16 cellular contexts compared by ENCODE assay signal in genomic region chr3:149417174-149417573, GRCh38. TPM values are rescaled to one million over a fixed set of nuclear protein-coding genes. Genes with fewer than 3 reads are reported as not detected.
A peak's percentile ranks its signal among the peaks of the same experiment; 100 is the strongest.
DNase-seq lines count a peak whose midpoint lies in the region; ATAC-seq, FAIRE-seq and TF ChIP-seq lines count a peak whose summit lies in the region.
"Had no signal": no experiment of that assay in that cellular context is flagged by ENCODE, and none has a peak within 500 bp of the region (broad histone marks: within the 10 kb centered on the region; RNA-seq: fewer than 3 reads in every experiment).

No MANE protein-coding gene starts in this region.

- no peaks in the 10 kb centered on the region for H3K27me3 ChIP-seq in GM12878 (replicated peaks in 1 of 2; ENCODE audit: control insufficient read depth in 2 of 2, insufficient read depth in 2 of 2, low read length in 1 of 2)

- H3K27ac Mint-ChIP-seq in activated CD8-positive, alpha-beta T cell treated with anti-CD3 and anti-CD28 coated beads, Interleukin-2, amount 10 ng/mL, durations not matched to agents 7 days and 5 days, result no peak overlapping the region
- H3K27ac Mint-ChIP-seq: activated T-helper 1 cell treated with anti-CD3 and anti-CD28 coated beads, Interleukin-12 subunit alpha, Interleukin-12 subunit beta, Interleukin-2, Interleukin-4 antibody, amounts not matched to agents 30 ng/mL and 10 ng/mL and 1 ng/mL, durations not matched to agents 14 hours and 24 hours and 36 hours; CD8-positive, alpha-beta memory T cell had no signal

- no peaks in the 10 kb centered on the region for H3K79me2 ChIP-seq in GM12878 (ENCODE audit: control insufficient read depth, insufficient read depth, low read length)

- H3K4me2 ChIP-seq in GM12878 (ENCODE audit: control insufficient read depth, insufficient read depth), result no peak overlapping the region

- no peaks in the 10 kb centered on the region for H3K4me1 ChIP-seq in GM12878 (ENCODE audit: control insufficient read depth, insufficient read depth, low read length)

- H3K36me3 ChIP-seq in GM12878 (ENCODE audit: control insufficient read depth in 2 of 2, insufficient read depth in 2 of 2, low read length in 1 of 2), result no peaks in the 10 kb centered on the region

- CTCF ChIA-PET in GM12878 (lab: Yijun Ruan, JAX), result interaction anchor here (0.6 to 1.7 kb wide), 3 partner anchors 12 to 64 kb away, joined by 3 to 5 read pairs (median 5); no protein-coding TSS in a partner anchor
- CTCF ChIA-PET in activated CD8-positive, alpha-beta T cell treated with anti-CD3 and anti-CD28 coated beads, Interleukin-2, amount 10 ng/mL, durations not matched to agents 7 days and 5 days (lab: Charles Lee), result no interaction called here

- no peak overlapping the region for H2AFZ ChIP-seq in GM12878 (ENCODE audit: control insufficient read depth, low read depth, low read length)

- no peak for TF ChIP-seq POLR2A in GM12878 (IDR thresholded peaks at IDR 0.05; ENCODE audit: low read depth, low read length)

- H3K27me3 Mint-ChIP-seq in activated CD8-positive, alpha-beta T cell treated with anti-CD3 and anti-CD28 coated beads, Interleukin-2, amount 10 ng/mL, durations not matched to agents 7 days and 5 days (ENCODE audit: low read depth), result peaks cover 5% of the 10 kb centered on the region

- FAIRE-seq in GM12878 (lab: Jason Lieb, UNC), result no peak
- FAIRE-seq: HTR-8/SVneo had no signal

- no peak overlapping the region for H3K27ac ChIP-seq in GM12878 (ENCODE audit: control insufficient read depth, insufficient read depth)

- H3K9ac ChIP-seq in GM12878 (ENCODE audit: control insufficient read depth, insufficient read depth, low read length), result no peak overlapping the region

- POLR2A ChIA-PET in GM12878 (lab: Charles Lee), result interaction anchor here (1.0 kb wide), 1 partner anchor 31 kb away, joined by 4 read pairs; no protein-coding TSS in a partner anchor
- POLR2A ChIA-PET in activated CD8-positive, alpha-beta T cell treated with anti-CD3 and anti-CD28 coated beads, Interleukin-2, amount 10 ng/mL, durations not matched to agents 7 days and 5 days (lab: Charles Lee), result no interaction called here

- no TSS peak for BruUV-seq in GM12878 (replicated peaks; lab: Mats Ljungman, UMichigan)

- no peak for TF ChIP-seq RAD21 in GM12878 (IDR thresholded peaks at IDR 0.05; ENCODE audit: insufficient read depth, low read depth, low read length)

- ATAC-seq in GM18858 (IDR thresholded peaks at IDR 0.05; ENCODE audit: unreplicated experiment) (peak; percentile 92), GM21526 (IDR thresholded peaks at IDR 0.05; ENCODE audit: low FRiP score, unreplicated experiment) (peak; percentile 75), HG03095 (IDR thresholded peaks at IDR 0.05; ENCODE audit: unreplicated experiment) (peak; percentile 82), GM12878 (peak; percentile 85), SK-N-SH treated with all-trans-retinoic acid at 6 μM for 48 hours (no peak)
- ATAC-seq in activated CD8-positive, alpha-beta T cell treated with anti-CD3 and anti-CD28 coated beads, Interleukin-2, amount 10 ng/mL, durations not matched to agents 7 days and 5 days, result no peak

- WGBS in GM12878 (ENCODE audit: insufficient coverage, insufficient replicate concordance, low lambda C conversion rate, missing lambda C conversion rate), result 0% methylated on average over 3 of the region's 3 CpGs

- H3K36me3 Mint-ChIP-seq in activated CD8-positive, alpha-beta T cell treated with anti-CD3 and anti-CD28 coated beads, Interleukin-2, amount 10 ng/mL, durations not matched to agents 7 days and 5 days (ENCODE audit: low read depth), result no peaks in the 10 kb centered on the region

- H3K4me3 ChIP-seq in GM12878, result no peak overlapping the region
- H3K4me3 ChIP-seq: lung had no signal

- no peak for TF ChIP-seq CTCF in GM12878 (IDR thresholded peaks at IDR 0.05 in 2 of 3, conservative IDR thresholded peaks at IDR 0.05 in 1 of 3; ENCODE audit: control insufficient read depth in 2 of 3, extremely low read depth in 1 of 3, insufficient read depth in 1 of 3, low read depth in 3 of 3, low read length in 3 of 3)

- peak; percentile 66 to 67; a peak in 1 of 4 replicates for TF ChIP-seq EP300 in GM12878 (IDR thresholded peaks at IDR 0.05; ENCODE audit: borderline replicate concordance in 1 of 2, control insufficient read depth in 1 of 2, low read depth in 2 of 2, low read length in 2 of 2)

- no peaks in the 10 kb centered on the region for H4K20me1 ChIP-seq in GM12878 (ENCODE audit: control insufficient read depth, insufficient read depth)

- H3K4me1 Mint-ChIP-seq in activated CD8-positive, alpha-beta T cell treated with anti-CD3 and anti-CD28 coated beads, Interleukin-2, amount 10 ng/mL, durations not matched to agents 7 days and 5 days (ENCODE audit: low read depth), result no peaks in the 10 kb centered on the region

- SMC1A ChIA-PET in GM12878 (lab: Charles Lee; ENCODE audit: uncharacterized antibody, unreplicated experiment), result interaction anchor here (0.6 to 2.6 kb wide), 8 partner anchors 11 to 153 kb away, joined by 3 to 14 read pairs (median 3); no protein-coding TSS in a partner anchor

- RAD21 ChIA-PET in GM12878 (lab: Charles Lee; ENCODE audit: unreplicated experiment), result interaction anchor here (1.1 to 1.2 kb wide), 2 partner anchors 26 to 58 kb away, joined by 3 to 7 read pairs; partner anchors contain the start of gene TM4SF4

- intact Hi-C loops in GM12878 (cut with micrococcal nuclease; ENCODE audit: unreplicated experiment), result no loop called here
- intact Hi-C loops in posterior cingulate gyrus (cut with DNase I), result no loop called here

- no peaks in the 10 kb centered on the region for H3K9me3 Mint-ChIP-seq in activated CD8-positive, alpha-beta T cell treated with anti-CD3 and anti-CD28 coated beads, Interleukin-2, amount 10 ng/mL, durations not matched to agents 7 days and 5 days (ENCODE audit: insufficient read depth)
- H3K9me3 Mint-ChIP-seq: CD8-positive, alpha-beta memory T cell had no signal

- DNase-seq in GM12878 (ENCODE audit: low read depth, low spot score) (peak; percentile 58), posterior cingulate gyrus (no peak), hepatic stellate cell (ENCODE audit: low spot score) (no peak)
- no peak for DNase-seq in activated CD8-positive, alpha-beta T cell treated with anti-CD3 and anti-CD28 coated beads, Interleukin-2, amount 10 ng/mL, durations not matched to agents 7 days and 5 days
- DNase-seq: CD8-positive, alpha-beta memory T cell; central memory CD4-positive, alpha-beta T cell; NCI-H2029; trophoblast cell had no signal

- no peaks in the 10 kb centered on the region for H3K9me3 ChIP-seq in GM12878 (replicated peaks; ENCODE audit: control insufficient read depth, insufficient read depth, low read length)

- H3K4me3 Mint-ChIP-seq in activated CD8-positive, alpha-beta T cell treated with anti-CD3 and anti-CD28 coated beads, Interleukin-2, amount 10 ng/mL, durations not matched to agents 7 days and 5 days, result no peak overlapping the region
- H3K4me3 Mint-ChIP-seq: activated T-helper 1 cell treated with anti-CD3 and anti-CD28 coated beads, Interleukin-12 subunit alpha, Interleukin-12 subunit beta, Interleukin-2, Interleukin-4 antibody, amounts not matched to agents 30 ng/mL and 10 ng/mL and 1 ng/mL, durations not matched to agents 14 hours and 24 hours and 36 hours; CD8-positive, alpha-beta memory T cell had no signal

- in situ Hi-C loops in GM12878 (cut with MboI), result no loop called here

TF ChIP-seq in GM12878, 131 proteins besides CTCF, POLR2A, EP300 and RAD21 (continues in another document):
- no peak for TF ChIP-seq HCFC1 (IDR thresholded peaks at IDR 0.05; ENCODE audit: low read length)
- no peak for TF ChIP-seq TBL1XR1 (IDR thresholded peaks at IDR 0.05; ENCODE audit: low read depth, low read length)

TF ChIP-seq in SK-N-SH treated with all-trans-retinoic acid at 6 μM for 48 hours, 23 proteins besides CTCF, POLR2A, EP300 and RAD21 (continues in another document):
- TF ChIP-seq GLIS3 (CRISPR knock-in tag; IDR thresholded peaks at IDR 0.05), result no peak
- no peak for TF ChIP-seq ZC3H10 (CRISPR knock-in tag; IDR thresholded peaks at IDR 0.05)

RNA-seq across cellular contexts. Expression of gene TM4SF1, which starts 39.7 kb away (rescaled TPM):
- total RNA-seq in GM12878 (2013; cell fraction: nucleolus; rRNA removed), result 0.42 TPM in 1 of 2 replicates, not detected in the other
- total RNA-seq in GM12878 (2014; rRNA removed), result not detected in 2 replicates
- not detected in 2 replicates for total RNA-seq in GM12878 (2014; rRNA removed; fragmentation: Illumina TruSeq; extraction: Trizol)
- 0.56 and 1.2 TPM in 2 replicates for total RNA-seq in GM12878 (2021)
- not detected for polyA plus RNA-seq in GM12878 (2011; ENCODE audit: low read depth)
- polyA plus RNA-seq in GM12878 (2011; rRNA removed), result 0.05 TPM in 1 of 2 replicates, not detected in the other
- polyA plus RNA-seq in GM12878 (2011; cell fraction: cytosol; rRNA removed), result 0.07 and 0.10 TPM in 2 replicates
- not detected in 2 replicates for polyA plus RNA-seq in GM12878 (2011; cell fraction: nucleus; rRNA removed)
- polyA plus RNA-seq in GM12878 (2012), result not detected in 2 replicates
- not detected in 2 replicates for polyA plus RNA-seq in GM12878 (2014; fragmentation: Illumina TruSeq; extraction: Trizol)
- polyA plus RNA-seq in GM12878 (2014; fragmentation: Nextera tagmentation; extraction: Ambion mirVana), result not detected
- polyA plus RNA-seq in GM12878 (2014; rRNA removed), result not detected in 2 replicates
- not detected for polyA plus RNA-seq in GM12878 (2016; fragmentation: Nextera tagmentation; extraction: Ambion mirVana)
- polyA minus RNA-seq in GM12878 (2011; rRNA and poly(A)+ RNA removed), result not detected in 2 replicates
- polyA minus RNA-seq in GM12878 (2011; cell fraction: cytosol; rRNA and poly(A)+ RNA removed), result 7.8 and 15.4 TPM in 2 replicates
- polyA minus RNA-seq in GM12878 (2011; cell fraction: nucleus; rRNA and poly(A)+ RNA removed), result 1.2 and 2.5 TPM in 2 replicates
- not detected for total RNA-seq in activated CD8-positive, alpha-beta T cell treated with anti-CD3 and anti-CD28 coated beads, Interleukin-2, amount 10 ng/mL, durations not matched to agents 7 days and 5 days
- polyA plus RNA-seq: CD8-positive, alpha-beta memory T cell had no signal

RNA-seq across cellular contexts. Expression of gene TM4SF4, which starts 57.3 kb away (rescaled TPM):
- not detected in 2 replicates for total RNA-seq in GM12878 (2013; cell fraction: nucleolus; rRNA removed)
- not detected in 2 replicates for total RNA-seq in GM12878 (2014; rRNA removed)
- not detected in 2 replicates for total RNA-seq in GM12878 (2014; rRNA removed; fragmentation: Illumina TruSeq; extraction: Trizol)
- total RNA-seq in GM12878 (2021), result 1.3 and 1.7 TPM in 2 replicates
- not detected for polyA plus RNA-seq in GM12878 (2011; ENCODE audit: low read depth)
- polyA plus RNA-seq in GM12878 (2011; rRNA removed), result not detected in 2 replicates
- polyA plus RNA-seq in GM12878 (2011; cell fraction: cytosol; rRNA removed), result not detected in 2 replicates
- not detected in 2 replicates for polyA plus RNA-seq in GM12878 (2011; cell fraction: nucleus; rRNA removed)
- not detected in 2 replicates for polyA plus RNA-seq in GM12878 (2012)
- polyA plus RNA-seq in GM12878 (2014; fragmentation: Illumina TruSeq; extraction: Trizol), result not detected in 2 replicates
- under 1 TPM in 1 of 2 experiments, not detected in 1; 0.06 TPM for polyA plus RNA-seq in GM12878 (2014; fragmentation: Nextera tagmentation; extraction: Ambion mirVana)
- not detected in 2 replicates for polyA plus RNA-seq in GM12878 (2014; rRNA removed)
- polyA plus RNA-seq in GM12878 (2016; fragmentation: Nextera tagmentation; extraction: Ambion mirVana), result not detected
- polyA minus RNA-seq in GM12878 (2011; rRNA and poly(A)+ RNA removed), result not detected in 2 replicates
- polyA minus RNA-seq in GM12878 (2011; cell fraction: cytosol; rRNA and poly(A)+ RNA removed), result not detected in 2 replicates
- polyA minus RNA-seq in GM12878 (2011; cell fraction: nucleus; rRNA and poly(A)+ RNA removed), result not detected in 2 replicates
- not detected for total RNA-seq in activated CD8-positive, alpha-beta T cell treated with anti-CD3 and anti-CD28 coated beads, Interleukin-2, amount 10 ng/mL, durations not matched to agents 7 days and 5 days
- total RNA-seq: activated T-helper 1 cell treated with anti-CD3 and anti-CD28 coated beads, Interleukin-12 subunit alpha, Interleukin-12 subunit beta, Interleukin-2, Interleukin-4 antibody, amounts not matched to agents 30 ng/mL and 10 ng/mL and 1 ng/mL, durations not matched to agents 14 hours and 24 hours and 36 hours; CD8-positive, alpha-beta memory T cell; pulmonary artery endothelial cell had no signal
- polyA plus RNA-seq: CD8-positive, alpha-beta memory T cell had no signal

Comparison
In these comparisons a context has a peak if more than half of its experiments do, and no peak if none do; other contexts are left out.
1. ATAC-seq: peak in GM18858 (single experiment), GM21526 (single experiment), HG03095 (single experiment) and GM12878 (single experiment); none in activated CD8-positive, alpha-beta T cell treated with anti-CD3 and anti-CD28 coated beads, Interleukin-2, amount 10 ng/mL, durations not matched to agents 7 days and 5 days (single experiment) and SK-N-SH treated with all-trans-retinoic acid at 6 μM for 48 hours (single experiment).